8 cellular contexts compared by ENCODE assay signal in the genomic region with DNA sequence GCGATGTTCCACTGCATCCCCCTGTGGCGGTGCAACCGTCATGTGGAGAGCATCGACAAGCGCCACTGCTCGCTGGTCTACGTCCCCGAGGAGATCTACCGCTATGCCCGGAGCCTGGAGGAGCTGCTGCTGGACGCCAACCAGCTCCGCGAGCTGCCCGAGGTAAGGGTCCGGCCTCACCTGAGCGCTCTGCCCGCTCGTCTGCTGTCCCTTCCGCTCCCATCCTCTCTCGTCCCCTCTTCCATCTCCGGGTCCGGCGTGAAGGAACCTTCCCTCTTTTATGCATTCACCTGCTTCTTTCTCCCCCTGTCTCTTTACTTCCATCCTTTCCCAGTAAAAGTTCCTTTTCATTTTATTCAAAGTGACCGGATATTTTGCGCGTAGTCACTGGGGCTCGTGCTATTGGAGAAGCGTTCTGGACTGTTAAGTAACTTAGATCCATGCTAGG. TPM values are rescaled to one million over a fixed set of nuclear protein-coding genes. Genes with fewer than 3 reads are reported as not detected.
DNase-seq lines count a peak whose midpoint lies in the region; ATAC-seq and TF ChIP-seq lines count a peak whose summit lies in the region.

No MANE protein-coding gene starts in this region.

- H3K4me3 ChIP-seq in rectal smooth muscle tissue (ENCODE audit: low read length) = peak overlapping the region; percentile 89

- H3K27ac ChIP-seq in VCaP = peak overlapping the region; percentile 82
- peak overlapping the region; percentile 63 for H3K27ac ChIP-seq in rectal smooth muscle tissue (ENCODE audit: low read depth, low read length)

- H3K36me3 Mint-ChIP-seq in activated CD4-positive, alpha-beta T cell treated with anti-CD3 and anti-CD28 coated beads for 36 hours (ENCODE audit: low read depth) = no peaks in the 10 kb centered on the region

- POLR2A ChIA-PET in activated CD4-positive, alpha-beta T cell treated with anti-CD3 and anti-CD28 coated beads for 36 hours (lab: Charles Lee) = interaction anchor here (0.6 kb wide), 1 partner anchor 307 kb away, joined by 3 read pairs; no protein-coding TSS in a partner anchor

- TF ChIP-seq CTCF in VCaP (conservative IDR thresholded peaks at IDR 0.05) = no peak

- H3K27me3 Mint-ChIP-seq in activated CD4-positive, alpha-beta T cell treated with anti-CD3 and anti-CD28 coated beads for 36 hours = peaks cover 22% of the 10 kb centered on the region

- peaks cover 17% of the 10 kb centered on the region for H3K4me1 Mint-ChIP-seq in activated CD4-positive, alpha-beta T cell treated with anti-CD3 and anti-CD28 coated beads for 36 hours

- peak overlapping the region; percentile 50 for H3K9ac ChIP-seq in rectal smooth muscle tissue (ENCODE audit: low read length)

- no peak for ATAC-seq in activated CD4-positive, alpha-beta T cell treated with anti-CD3 and anti-CD28 coated beads for 36 hours
- peak; percentile 9 for ATAC-seq in HG03457 (IDR thresholded peaks at IDR 0.05; ENCODE audit: unreplicated experiment)

- intact Hi-C loops in activated CD4-positive, alpha-beta T cell treated with anti-CD3 and anti-CD28 coated beads for 36 hours (cut with DNase I, micrococcal nuclease) = loop anchor here (2.0 to 10.0 kb wide), 6 partner anchors 142 to 1430 kb away; a partner anchor contains a TSS

- no peaks in the 10 kb centered on the region for H3K27me3 ChIP-seq in rectal smooth muscle tissue (ENCODE audit: control insufficient read depth, insufficient read depth, low read length)

- no peaks in the 10 kb centered on the region for H3K36me3 ChIP-seq in rectal smooth muscle tissue (ENCODE audit: control insufficient read depth, insufficient read depth, low read length)

- peaks cover 2% of the 10 kb centered on the region for H3K4me1 ChIP-seq in rectal smooth muscle tissue (ENCODE audit: control insufficient read depth, insufficient read depth, low read length)

- no peak for DNase-seq in activated CD4-positive, alpha-beta T cell treated with anti-CD3 and anti-CD28 coated beads for 36 hours
- DNase-seq in activated CD4-positive, alpha-beta T cell treated with anti-CD3 and anti-CD28 coated beads, Interleukin-2, amount 50 U/mL, for 48 hours = no peak
- DNase-seq in globus pallidus (ENCODE audit: low spot score) (peak; percentile 41), NCI-H2227 treated with DMSO at 0.1 percent for 48 hours (lab: John Stamatoyannopoulos, UW) (no peak), COLO829 (ENCODE audit: low spot score) (no peak)

- peak overlapping the region; percentile 90 for H3K4me3 Mint-ChIP-seq in activated CD4-positive, alpha-beta T cell treated with anti-CD3 and anti-CD28 coated beads for 36 hours

- H3K27ac Mint-ChIP-seq in activated CD4-positive, alpha-beta T cell treated with anti-CD3 and anti-CD28 coated beads for 36 hours = peak overlapping the region; percentile 17

- H3K9me3 Mint-ChIP-seq in activated CD4-positive, alpha-beta T cell treated with anti-CD3 and anti-CD28 coated beads for 36 hours (ENCODE audit: low read depth) = no peaks in the 10 kb centered on the region

- CTCF ChIA-PET in activated CD4-positive, alpha-beta T cell treated with anti-CD3 and anti-CD28 coated beads for 36 hours (lab: Charles Lee) = interaction anchor here (1.9 to 3.2 kb wide), 2 partner anchors 22 to 160 kb away, joined by 5 to 17 read pairs; no protein-coding TSS in a partner anchor

RNA-seq across cellular contexts. Expression of a gene that starts 0.5 kb away (rescaled TPM):
- 1 to 10 TPM; 2.3 to 3.1 TPM for total RNA-seq in activated CD4-positive, alpha-beta T cell treated with anti-CD3 and anti-CD28 coated beads for 36 hours
